In genomic region chr12:96720363-96720705, GRCh38 we compare ENCODE assay signal across 8 cellular contexts.
DNase-seq lines count a peak whose midpoint lies in the region; ATAC-seq and TF ChIP-seq lines count a peak whose summit lies in the region.

No MANE protein-coding gene starts in this region.

- POLR2A ChIA-PET in activated naive CD8-positive, alpha-beta T cell treated with anti-CD3 and anti-CD28 coated beads, Interleukin-2, amount 10 ng/mL, durations not matched to agents 7 days and 5 days (lab: Charles Lee) = interaction anchor here (2.0 kb wide), 1 partner anchor 187 kb away, joined by 6 read pairs; the partner anchor contains the start of gene NEDD1

- no peak for TF ChIP-seq CTCF in liver (IDR thresholded peaks at IDR 0.05; ENCODE audit: low read depth, low read length, missing input control)
- no peak for TF ChIP-seq CTCF in vagina (IDR thresholded peaks at IDR 0.05)

- peaks cover 2% of the 10 kb centered on the region for H3K4me1 Mint-ChIP-seq in activated naive CD8-positive, alpha-beta T cell treated with anti-CD3 and anti-CD28 coated beads, Interleukin-2, amount 10 ng/mL, durations not matched to agents 7 days and 5 days

- peak overlapping the region; percentile 63 to 79 for H3K9ac ChIP-seq in liver (ENCODE audit: low read depth in 1 of 2, low read length in 2 of 2)

- peak overlapping the region; percentile 93 for H3K27ac Mint-ChIP-seq in activated naive CD8-positive, alpha-beta T cell treated with anti-CD3 and anti-CD28 coated beads, Interleukin-2, amount 10 ng/mL, durations not matched to agents 7 days and 5 days

- H3K4me1 ChIP-seq in liver (ENCODE audit: control insufficient read depth in 4 of 4, insufficient read depth in 4 of 4, low read length in 3 of 4) (peaks cover 0 to 11% (median 0%) of the 10 kb centered on the region in 4 donors), vagina (peaks cover 6% of the 10 kb centered on the region)

- ATAC-seq in GM18511 (IDR thresholded peaks at IDR 0.05; ENCODE audit: unreplicated experiment) (peak; percentile 81), HG02943 (IDR thresholded peaks at IDR 0.05; ENCODE audit: low read depth, unreplicated experiment) (peak; percentile 75)
- peak; percentile 80 for ATAC-seq in activated naive CD8-positive, alpha-beta T cell treated with anti-CD3 and anti-CD28 coated beads, Interleukin-2, amount 10 ng/mL, durations not matched to agents 7 days and 5 days (ENCODE audit: low read depth)

- TF ChIP-seq RAD21 in liver (IDR thresholded peaks at IDR 0.05) = peak in 1 of 2 donors; percentile 19

- no peaks in the 10 kb centered on the region for H3K9me3 ChIP-seq in liver (ENCODE audit: control insufficient read depth in 4 of 4, low read length in 3 of 4)
- H3K9me3 ChIP-seq in vagina = no peaks in the 10 kb centered on the region

- H3K36me3 Mint-ChIP-seq in activated naive CD8-positive, alpha-beta T cell treated with anti-CD3 and anti-CD28 coated beads, Interleukin-2, amount 10 ng/mL, durations not matched to agents 7 days and 5 days = no peaks in the 10 kb centered on the region

- H3K36me3 ChIP-seq in liver (ENCODE audit: control insufficient read depth in 4 of 4, insufficient read depth in 3 of 4, low read depth in 1 of 4, low read length in 3 of 4) = no peaks in the 10 kb centered on the region
- no peaks in the 10 kb centered on the region for H3K36me3 ChIP-seq in vagina

- H3K4me3 Mint-ChIP-seq in activated naive CD8-positive, alpha-beta T cell treated with anti-CD3 and anti-CD28 coated beads, Interleukin-2, amount 10 ng/mL, durations not matched to agents 7 days and 5 days = peak overlapping the region; percentile 90

- peak overlapping the region; percentile 75 to 80 for H3K27ac ChIP-seq in liver (ENCODE audit: low read depth in 1 of 2, low read length in 2 of 2)
- no peak overlapping the region for H3K27ac ChIP-seq in vagina

- TF ChIP-seq POLR2A in vagina (IDR thresholded peaks at IDR 0.05) = no peak

- intact Hi-C loops in vagina (cut with DNase I) = no loop called here

- DNase-seq in AG08396 (ENCODE audit: low spot score) (peak; percentile 21), NCI-H510A (lab: John Stamatoyannopoulos, UW) (peak; percentile 23), vagina (ENCODE audit: extremely low spot score in 2 of 2) (no peak), amygdala (lab: John Stamatoyannopoulos, UW) (no peak)
- DNase-seq in activated naive CD8-positive, alpha-beta T cell treated with anti-CD3 and anti-CD28 coated beads, Interleukin-2, amount 10 ng/mL, durations not matched to agents 7 days and 5 days = peak; percentile 47

- WGBS in liver = 20% methylated on average over 9 of the region's 9 CpGs

- no peaks in the 10 kb centered on the region for H3K27me3 Mint-ChIP-seq in activated naive CD8-positive, alpha-beta T cell treated with anti-CD3 and anti-CD28 coated beads, Interleukin-2, amount 10 ng/mL, durations not matched to agents 7 days and 5 days

- H3K27me3 ChIP-seq in liver (ENCODE audit: control insufficient read depth in 4 of 4, insufficient read depth in 4 of 4, low read length in 3 of 4) = no peaks in the 10 kb centered on the region
- H3K27me3 ChIP-seq in vagina = no peaks in the 10 kb centered on the region

- H3K4me3 ChIP-seq in liver (ENCODE audit: low read depth in 1 of 3, low read length in 3 of 3) (peak overlapping the region; percentile 63 to 83 (median 71)), vagina (peak overlapping the region; percentile 34 to 36)

- no peaks in the 10 kb centered on the region for H3K9me3 Mint-ChIP-seq in activated naive CD8-positive, alpha-beta T cell treated with anti-CD3 and anti-CD28 coated beads, Interleukin-2, amount 10 ng/mL, durations not matched to agents 7 days and 5 days

TF ChIP-seq in liver, 16 proteins besides CTCF, POLR2A, EP300 and RAD21:
- TF ChIP-seq HNF4G (IDR thresholded peaks at IDR 0.05) = no peak
- TF ChIP-seq FOXA1 (IDR thresholded peaks at IDR 0.05) = no peak
- TF ChIP-seq JUND (IDR thresholded peaks at IDR 0.05) = no peak
- no peak for TF ChIP-seq EGR1 (IDR thresholded peaks at IDR 0.05; ENCODE audit: low read depth in 2 of 2)
- no peak for TF ChIP-seq RXRA (IDR thresholded peaks at IDR 0.05)
- TF ChIP-seq, protein P1, sequence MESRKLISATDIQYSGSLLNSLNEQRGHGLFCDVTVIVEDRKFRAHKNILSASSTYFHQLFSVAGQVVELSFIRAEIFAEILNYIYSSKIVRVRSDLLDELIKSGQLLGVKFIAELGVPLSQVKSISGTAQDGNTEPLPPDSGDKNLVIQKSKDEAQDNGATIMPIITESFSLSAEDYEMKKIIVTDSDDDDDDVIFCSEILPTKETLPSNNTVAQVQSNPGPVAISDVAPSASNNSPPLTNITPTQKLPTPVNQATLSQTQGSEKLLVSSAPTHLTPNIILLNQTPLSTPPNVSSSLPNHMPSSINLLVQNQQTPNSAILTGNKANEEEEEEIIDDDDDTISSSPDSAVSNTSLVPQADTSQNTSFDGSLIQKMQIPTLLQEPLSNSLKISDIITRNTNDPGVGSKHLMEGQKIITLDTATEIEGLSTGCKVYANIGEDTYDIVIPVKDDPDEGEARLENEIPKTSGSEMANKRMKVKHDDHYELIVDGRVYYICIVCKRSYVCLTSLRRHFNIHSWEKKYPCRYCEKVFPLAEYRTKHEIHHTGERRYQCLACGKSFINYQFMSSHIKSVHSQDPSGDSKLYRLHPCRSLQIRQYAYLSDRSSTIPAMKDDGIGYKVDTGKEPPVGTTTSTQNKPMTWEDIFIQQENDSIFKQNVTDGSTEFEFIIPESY (IDR thresholded peaks at IDR 0.05) = no peak
- no peak for TF ChIP-seq SP1 (IDR thresholded peaks at IDR 0.05)
- TF ChIP-seq FOXA2 (IDR thresholded peaks at IDR 0.05) = no peak
- no peak for TF ChIP-seq TAF1 (conservative IDR thresholded peaks at IDR 0.05)
- no peak for TF ChIP-seq GABPA (IDR thresholded peaks at IDR 0.05 in 1 of 2, conservative IDR thresholded peaks at IDR 0.05 in 1 of 2)
- TF ChIP-seq, protein P2, sequence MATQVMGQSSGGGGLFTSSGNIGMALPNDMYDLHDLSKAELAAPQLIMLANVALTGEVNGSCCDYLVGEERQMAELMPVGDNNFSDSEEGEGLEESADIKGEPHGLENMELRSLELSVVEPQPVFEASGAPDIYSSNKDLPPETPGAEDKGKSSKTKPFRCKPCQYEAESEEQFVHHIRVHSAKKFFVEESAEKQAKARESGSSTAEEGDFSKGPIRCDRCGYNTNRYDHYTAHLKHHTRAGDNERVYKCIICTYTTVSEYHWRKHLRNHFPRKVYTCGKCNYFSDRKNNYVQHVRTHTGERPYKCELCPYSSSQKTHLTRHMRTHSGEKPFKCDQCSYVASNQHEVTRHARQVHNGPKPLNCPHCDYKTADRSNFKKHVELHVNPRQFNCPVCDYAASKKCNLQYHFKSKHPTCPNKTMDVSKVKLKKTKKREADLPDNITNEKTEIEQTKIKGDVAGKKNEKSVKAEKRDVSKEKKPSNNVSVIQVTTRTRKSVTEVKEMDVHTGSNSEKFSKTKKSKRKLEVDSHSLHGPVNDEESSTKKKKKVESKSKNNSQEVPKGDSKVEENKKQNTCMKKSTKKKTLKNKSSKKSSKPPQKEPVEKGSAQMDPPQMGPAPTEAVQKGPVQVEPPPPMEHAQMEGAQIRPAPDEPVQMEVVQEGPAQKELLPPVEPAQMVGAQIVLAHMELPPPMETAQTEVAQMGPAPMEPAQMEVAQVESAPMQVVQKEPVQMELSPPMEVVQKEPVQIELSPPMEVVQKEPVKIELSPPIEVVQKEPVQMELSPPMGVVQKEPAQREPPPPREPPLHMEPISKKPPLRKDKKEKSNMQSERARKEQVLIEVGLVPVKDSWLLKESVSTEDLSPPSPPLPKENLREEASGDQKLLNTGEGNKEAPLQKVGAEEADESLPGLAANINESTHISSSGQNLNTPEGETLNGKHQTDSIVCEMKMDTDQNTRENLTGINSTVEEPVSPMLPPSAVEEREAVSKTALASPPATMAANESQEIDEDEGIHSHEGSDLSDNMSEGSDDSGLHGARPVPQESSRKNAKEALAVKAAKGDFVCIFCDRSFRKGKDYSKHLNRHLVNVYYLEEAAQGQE (IDR thresholded peaks at IDR 0.05) = no peak

Comparison
In these comparisons a context has a peak if more than half of its experiments do, and no peak if none do; other contexts are left out.
1. DNase-seq: peak in AG08396 (single experiment), NCI-H510A (single experiment) and activated naive CD8-positive, alpha-beta T cell treated with anti-CD3 and anti-CD28 coated beads, Interleukin-2, amount 10 ng/mL, durations not matched to agents 7 days and 5 days (single experiment); none in vagina (0 of 2) and amygdala (0 of 56).
2. Peak in every context shown above with its lines, with median percentiles within 50 percentile points of each other: ATAC-seq.